Comparison of ENCODE assay signal across 10 cellular contexts in the genomic region with DNA sequence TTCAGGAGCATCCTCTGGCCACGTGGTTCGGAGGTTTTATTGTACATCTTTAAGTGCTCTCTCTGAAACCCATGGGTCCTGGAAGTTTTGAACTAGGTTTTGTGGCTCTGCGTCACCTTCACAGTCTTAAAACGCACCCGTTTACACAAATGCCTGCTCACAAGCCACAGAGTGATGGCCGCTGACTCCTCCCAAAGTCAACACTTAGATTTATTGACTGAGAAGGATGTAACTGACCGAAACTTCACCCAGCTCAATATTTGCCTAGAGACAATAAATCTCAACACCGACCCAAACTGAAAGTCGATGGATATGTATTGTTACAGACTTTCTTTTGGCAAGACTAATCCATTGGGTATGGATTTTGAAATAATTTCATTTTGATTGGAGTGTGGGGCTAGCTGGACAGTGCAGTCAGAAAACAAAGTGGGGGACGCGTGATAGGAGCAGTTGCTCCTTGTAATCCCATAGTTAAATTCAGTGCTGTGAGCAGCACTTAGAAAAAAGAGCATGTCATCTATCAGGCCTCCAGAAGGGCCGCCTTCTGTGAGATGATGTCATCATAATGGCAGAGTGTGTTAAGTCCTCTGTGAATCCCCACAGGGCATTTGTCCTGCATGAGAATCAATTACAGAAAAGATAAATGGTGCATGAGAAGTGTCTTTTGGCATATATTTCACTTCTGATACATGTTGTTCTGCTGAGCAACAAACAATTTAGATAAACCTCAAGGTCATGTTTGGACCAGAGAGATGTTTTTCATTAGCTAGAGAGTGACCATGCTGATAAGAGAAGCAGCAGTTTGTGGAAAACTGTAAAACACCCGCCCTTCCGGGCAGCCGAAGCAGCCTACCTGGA.
DNase-seq lines count a peak whose midpoint lies in the region; ATAC-seq, FAIRE-seq and TF ChIP-seq lines count a peak whose summit lies in the region.
"Had no signal": no experiment of that assay in that cellular context is flagged by ENCODE, and none has a peak within 500 bp of the region (broad histone marks: within the 10 kb centered on the region; RNA-seq: fewer than 3 reads in every experiment).

No MANE protein-coding gene starts in this region.

- no peaks in the 10 kb centered on the region for H3K36me3 ChIP-seq in right atrium auricular region

- H3K4me1 ChIP-seq in right atrium auricular region = no peaks in the 10 kb centered on the region

- FAIRE-seq in islet of Langerhans (lab: Jason Lieb, UNC) = peak; percentile 88
- FAIRE-seq: GM19239 had no signal

- no peaks in the 10 kb centered on the region for H3K27me3 ChIP-seq in right atrium auricular region

- no peak overlapping the region for H3K27ac ChIP-seq in right atrium auricular region

- ATAC-seq in Right ventricle myocardium inferior (peak; percentile 70), SK-N-SH treated with all-trans-retinoic acid at 6 μM for 48 hours (peak; percentile 77), GM18519 (IDR thresholded peaks at IDR 0.05; ENCODE audit: low FRiP score, unreplicated experiment) (no peak)

- intact Hi-C loops in Right ventricle myocardium inferior (cut with DNase I) = no loop called here

- no peak for DNase-seq in Right ventricle myocardium inferior (ENCODE audit: missing footprints)
- DNase-seq in right atrium auricular region (ENCODE audit: low spot score) = no peak
- no peak for DNase-seq in NCI-H2029 treated with DMSO at 0.1 percent for 48 hours (lab: John Stamatoyannopoulos, UW)
- DNase-seq in GM19238 (ENCODE audit: insufficient read length, low spot score) = no peak
- DNase-seq in kidney glomerular epithelial cell (lab: John Stamatoyannopoulos, UW) = no peak
- DNase-seq: NCI-H1694 treated with DMSO at 0.1 percent for 48 hours had no signal

- TF ChIP-seq CTCF in right atrium auricular region (IDR thresholded peaks at IDR 0.05) = no peak

- peak overlapping the region in 1 of 2 donors; percentile 1 for H3K4me3 ChIP-seq in right atrium auricular region

- no peaks in the 10 kb centered on the region for H3K9me3 ChIP-seq in right atrium auricular region

TF ChIP-seq in SK-N-SH treated with all-trans-retinoic acid at 6 μM for 48 hours, 23 proteins besides CTCF, POLR2A, EP300 and RAD21:
- TF ChIP-seq ZNF565 (CRISPR knock-in tag; conservative IDR thresholded peaks at IDR 0.05; ENCODE audit: low read depth) (0 out of 2 replicates have a peak, but pooled peaks have one; percentile 62), ZNF70 (CRISPR knock-in tag; IDR thresholded peaks at IDR 0.05) (no peak; the same call in 1 of the 2 replicates), TOX (CRISPR knock-in tag; IDR thresholded peaks at IDR 0.05; ENCODE audit: borderline replicate concordance) (no peak), TCF4 (CRISPR knock-in tag; IDR thresholded peaks at IDR 0.05; ENCODE audit: borderline replicate concordance) (peak; percentile 91), BACH2 (CRISPR knock-in tag; IDR thresholded peaks at IDR 0.05; ENCODE audit: borderline replicate concordance) (0 out of 2 replicates have a peak, but pooled peaks have one; percentile 44), SNAI2 (CRISPR knock-in tag; IDR thresholded peaks at IDR 0.05) (0 out of 2 replicates have a peak, but pooled peaks have one; percentile 22)
- TF ChIP-seq, protein P1, sequence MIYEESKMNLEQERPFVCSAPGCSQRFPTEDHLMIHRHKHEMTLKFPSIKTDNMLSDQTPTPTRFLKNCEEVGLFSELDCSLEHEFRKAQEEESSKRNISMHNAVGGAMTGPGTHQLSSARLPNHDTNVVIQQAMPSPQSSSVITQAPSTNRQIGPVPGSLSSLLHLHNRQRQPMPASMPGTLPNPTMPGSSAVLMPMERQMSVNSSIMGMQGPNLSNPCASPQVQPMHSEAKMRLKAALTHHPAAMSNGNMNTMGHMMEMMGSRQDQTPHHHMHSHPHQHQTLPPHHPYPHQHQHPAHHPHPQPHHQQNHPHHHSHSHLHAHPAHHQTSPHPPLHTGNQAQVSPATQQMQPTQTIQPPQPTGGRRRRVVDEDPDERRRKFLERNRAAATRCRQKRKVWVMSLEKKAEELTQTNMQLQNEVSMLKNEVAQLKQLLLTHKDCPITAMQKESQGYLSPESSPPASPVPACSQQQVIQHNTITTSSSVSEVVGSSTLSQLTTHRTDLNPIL (CRISPR knock-in tag; IDR thresholded peaks at IDR 0.05; ENCODE audit: low read depth) = peak; percentile 26; the same call in 1 of the 2 replicates
- TF ChIP-seq, protein P2, sequence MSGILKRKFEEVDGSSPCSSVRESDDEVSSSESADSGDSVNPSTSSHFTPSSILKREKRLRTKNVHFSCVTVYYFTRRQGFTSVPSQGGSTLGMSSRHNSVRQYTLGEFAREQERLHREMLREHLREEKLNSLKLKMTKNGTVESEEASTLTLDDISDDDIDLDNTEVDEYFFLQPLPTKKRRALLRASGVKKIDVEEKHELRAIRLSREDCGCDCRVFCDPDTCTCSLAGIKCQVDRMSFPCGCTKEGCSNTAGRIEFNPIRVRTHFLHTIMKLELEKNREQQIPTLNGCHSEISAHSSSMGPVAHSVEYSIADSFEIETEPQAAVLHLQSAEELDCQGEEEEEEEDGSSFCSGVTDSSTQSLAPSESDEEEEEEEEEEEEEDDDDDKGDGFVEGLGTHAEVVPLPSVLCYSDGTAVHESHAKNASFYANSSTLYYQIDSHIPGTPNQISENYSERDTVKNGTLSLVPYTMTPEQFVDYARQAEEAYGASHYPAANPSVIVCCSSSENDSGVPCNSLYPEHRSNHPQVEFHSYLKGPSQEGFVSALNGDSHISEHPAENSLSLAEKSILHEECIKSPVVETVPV (CRISPR knock-in tag; IDR thresholded peaks at IDR 0.05) = 0 out of 2 replicates have a peak, but pooled peaks have one; percentile 34
- TF ChIP-seq, protein P3, sequence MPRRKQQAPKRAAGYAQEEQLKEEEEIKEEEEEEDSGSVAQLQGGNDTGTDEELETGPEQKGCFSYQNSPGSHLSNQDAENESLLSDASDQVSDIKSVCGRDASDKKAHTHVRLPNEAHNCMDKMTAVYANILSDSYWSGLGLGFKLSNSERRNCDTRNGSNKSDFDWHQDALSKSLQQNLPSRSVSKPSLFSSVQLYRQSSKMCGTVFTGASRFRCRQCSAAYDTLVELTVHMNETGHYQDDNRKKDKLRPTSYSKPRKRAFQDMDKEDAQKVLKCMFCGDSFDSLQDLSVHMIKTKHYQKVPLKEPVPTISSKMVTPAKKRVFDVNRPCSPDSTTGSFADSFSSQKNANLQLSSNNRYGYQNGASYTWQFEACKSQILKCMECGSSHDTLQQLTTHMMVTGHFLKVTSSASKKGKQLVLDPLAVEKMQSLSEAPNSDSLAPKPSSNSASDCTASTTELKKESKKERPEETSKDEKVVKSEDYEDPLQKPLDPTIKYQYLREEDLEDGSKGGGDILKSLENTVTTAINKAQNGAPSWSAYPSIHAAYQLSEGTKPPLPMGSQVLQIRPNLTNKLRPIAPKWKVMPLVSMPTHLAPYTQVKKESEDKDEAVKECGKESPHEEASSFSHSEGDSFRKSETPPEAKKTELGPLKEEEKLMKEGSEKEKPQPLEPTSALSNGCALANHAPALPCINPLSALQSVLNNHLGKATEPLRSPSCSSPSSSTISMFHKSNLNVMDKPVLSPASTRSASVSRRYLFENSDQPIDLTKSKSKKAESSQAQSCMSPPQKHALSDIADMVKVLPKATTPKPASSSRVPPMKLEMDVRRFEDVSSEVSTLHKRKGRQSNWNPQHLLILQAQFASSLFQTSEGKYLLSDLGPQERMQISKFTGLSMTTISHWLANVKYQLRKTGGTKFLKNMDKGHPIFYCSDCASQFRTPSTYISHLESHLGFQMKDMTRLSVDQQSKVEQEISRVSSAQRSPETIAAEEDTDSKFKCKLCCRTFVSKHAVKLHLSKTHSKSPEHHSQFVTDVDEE (CRISPR knock-in tag; IDR thresholded peaks at IDR 0.05) = peak; percentile 54
